1 cellular context compared by ENCODE assay signal in the genomic region with DNA sequence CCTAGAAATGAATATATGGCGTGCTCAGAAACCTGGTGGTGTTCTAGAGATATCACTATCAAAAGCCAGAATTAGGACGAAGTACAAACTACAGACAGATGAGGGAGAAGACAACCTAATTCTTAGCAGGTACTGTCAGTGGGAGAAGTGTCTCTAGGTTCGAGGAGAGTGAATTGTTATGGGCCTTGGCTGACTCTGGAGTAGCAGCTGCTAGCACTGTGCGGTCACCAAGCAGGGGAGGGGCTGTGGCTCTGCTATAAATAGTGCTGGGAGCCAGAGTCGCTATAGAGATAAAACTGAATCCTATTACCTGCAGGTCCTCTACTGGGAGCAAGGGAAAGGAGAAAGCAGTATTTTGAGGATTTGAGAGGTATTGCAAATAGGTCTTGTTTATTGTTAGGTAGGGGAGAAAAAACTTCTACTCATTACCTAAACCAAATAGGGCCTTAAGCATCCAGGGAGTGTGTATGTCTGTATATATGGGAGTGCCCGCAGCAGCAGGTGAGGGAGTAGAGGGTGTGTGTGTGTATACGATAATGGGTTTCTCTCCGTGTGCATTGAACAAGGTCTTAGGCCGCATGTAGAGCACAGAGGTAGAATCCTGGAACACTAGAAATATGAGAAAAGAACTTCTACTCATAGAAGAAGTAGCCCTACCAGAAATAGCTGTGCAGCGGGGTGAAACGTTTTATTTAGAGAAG.
TF ChIP-seq lines count a peak whose summit lies in the region.

No MANE protein-coding gene starts in this region.

TF ChIP-seq in WTC11, 78 proteins besides CTCF, POLR2A, EP300 and RAD21 (continued from another document):
- no peak for TF ChIP-seq FOXP4 (CRISPR knock-in tag; IDR thresholded peaks at IDR 0.05)
- no peak for TF ChIP-seq ZBTB21 (CRISPR knock-in tag; IDR thresholded peaks at IDR 0.05; ENCODE audit: borderline replicate concordance)
- no peak for TF ChIP-seq ELF4 (CRISPR knock-in tag; IDR thresholded peaks at IDR 0.05; ENCODE audit: low read depth)
- no peak for TF ChIP-seq USF1 (CRISPR knock-in tag; IDR thresholded peaks at IDR 0.05)
- no peak for TF ChIP-seq TCF7 (CRISPR knock-in tag; IDR thresholded peaks at IDR 0.05; ENCODE audit: low read depth)
- TF ChIP-seq, protein P1, sequence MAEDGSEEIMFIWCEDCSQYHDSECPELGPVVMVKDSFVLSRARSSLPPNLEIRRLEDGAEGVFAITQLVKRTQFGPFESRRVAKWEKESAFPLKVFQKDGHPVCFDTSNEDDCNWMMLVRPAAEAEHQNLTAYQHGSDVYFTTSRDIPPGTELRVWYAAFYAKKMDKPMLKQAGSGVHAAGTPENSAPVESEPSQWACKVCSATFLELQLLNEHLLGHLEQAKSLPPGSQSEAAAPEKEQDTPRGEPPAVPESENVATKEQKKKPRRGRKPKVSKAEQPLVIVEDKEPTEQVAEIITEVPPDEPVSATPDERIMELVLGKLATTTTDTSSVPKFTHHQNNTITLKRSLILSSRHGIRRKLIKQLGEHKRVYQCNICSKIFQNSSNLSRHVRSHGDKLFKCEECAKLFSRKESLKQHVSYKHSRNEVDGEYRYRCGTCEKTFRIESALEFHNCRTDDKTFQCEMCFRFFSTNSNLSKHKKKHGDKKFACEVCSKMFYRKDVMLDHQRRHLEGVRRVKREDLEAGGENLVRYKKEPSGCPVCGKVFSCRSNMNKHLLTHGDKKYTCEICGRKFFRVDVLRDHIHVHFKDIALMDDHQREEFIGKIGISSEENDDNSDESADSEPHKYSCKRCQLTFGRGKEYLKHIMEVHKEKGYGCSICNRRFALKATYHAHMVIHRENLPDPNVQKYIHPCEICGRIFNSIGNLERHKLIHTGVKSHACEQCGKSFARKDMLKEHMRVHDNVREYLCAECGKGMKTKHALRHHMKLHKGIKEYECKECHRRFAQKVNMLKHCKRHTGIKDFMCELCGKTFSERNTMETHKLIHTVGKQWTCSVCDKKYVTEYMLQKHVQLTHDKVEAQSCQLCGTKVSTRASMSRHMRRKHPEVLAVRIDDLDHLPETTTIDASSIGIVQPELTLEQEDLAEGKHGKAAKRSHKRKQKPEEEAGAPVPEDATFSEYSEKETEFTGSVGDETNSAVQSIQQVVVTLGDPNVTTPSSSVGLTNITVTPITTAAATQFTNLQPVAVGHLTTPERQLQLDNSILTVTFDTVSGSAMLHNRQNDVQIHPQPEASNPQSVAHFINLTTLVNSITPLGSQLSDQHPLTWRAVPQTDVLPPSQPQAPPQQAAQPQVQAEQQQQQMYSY (CRISPR knock-in tag; IDR thresholded peaks at IDR 0.05): no peak
